In the genomic region with DNA sequence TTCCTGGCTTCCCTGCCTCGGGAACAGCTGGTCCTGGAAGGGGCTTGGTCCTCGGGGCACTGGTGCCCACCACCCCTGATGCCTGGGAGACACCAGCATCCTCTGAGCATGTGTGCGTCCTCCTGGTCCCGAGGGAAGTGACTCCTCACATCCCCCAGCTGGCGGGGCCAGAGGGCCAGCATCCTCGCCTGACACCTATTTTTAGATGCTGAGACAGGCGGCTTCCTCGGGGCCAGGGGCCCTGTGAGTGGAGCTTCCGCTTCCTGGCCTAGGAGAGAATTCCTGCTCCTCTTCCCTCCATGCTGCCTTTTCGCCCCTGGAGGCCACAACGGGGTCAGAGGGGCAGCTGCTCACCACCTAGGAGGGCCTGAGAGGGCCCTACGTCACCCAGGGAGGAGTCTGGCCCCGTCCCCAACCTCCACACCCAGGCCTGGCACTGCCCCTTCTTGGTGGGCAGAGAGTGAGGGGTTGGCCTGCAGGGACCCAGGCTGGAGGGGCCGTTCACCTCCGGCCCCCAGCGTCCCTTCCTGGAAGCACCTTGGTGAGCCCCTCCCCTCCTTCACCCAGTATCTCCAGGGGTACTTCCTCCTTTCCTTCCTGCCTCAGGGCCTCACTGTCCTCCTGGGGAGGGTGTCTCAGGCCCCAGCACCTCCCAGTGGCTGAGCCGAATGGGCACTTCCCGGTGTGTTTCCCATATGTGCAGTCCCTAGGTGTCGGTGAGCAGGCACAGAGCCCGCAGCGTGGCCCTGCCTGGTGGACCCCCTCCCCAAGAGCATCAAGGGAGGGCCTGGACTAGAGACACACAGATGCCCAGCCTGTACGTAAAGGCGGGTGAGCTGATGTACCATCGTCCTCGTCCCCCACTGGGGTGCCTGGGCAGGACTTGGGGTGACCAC, we compare ENCODE assay signal across 9 cellular contexts. TPM values are rescaled to one million over a fixed set of nuclear protein-coding genes. Genes with fewer than 3 reads are reported as not detected.
DNase-seq lines count a peak whose midpoint lies in the region; ATAC-seq and TF ChIP-seq lines count a peak whose summit lies in the region.
"Had no signal": no experiment of that assay in that cellular context is flagged by ENCODE, and none has a peak within 500 bp of the region (broad histone marks: within the 10 kb centered on the region; RNA-seq: fewer than 3 reads in every experiment).

No MANE protein-coding gene starts in this region.

- H3K27ac ChIP-seq in urinary bladder (ENCODE audit: low read depth): peak overlapping the region; percentile 78

- no peak for DNase-seq in activated naive CD4-positive, alpha-beta T cell treated with anti-CD3 and anti-CD28 coated beads, Interleukin-2, amount 50 U/mL, for 72 hours (ENCODE audit: low spot score in 2 of 2)
- no peak for DNase-seq in activated naive CD4-positive, alpha-beta T cell treated with anti-CD3 and anti-CD28 coated beads for 36 hours
- DNase-seq in choroid plexus epithelial cell (ENCODE audit: low read depth) (peak; percentile 46), memory B cell (ENCODE audit: low spot score in 2 of 2) (peak in 1 of 2 donors; percentile 47), SK-N-DZ (ENCODE audit: low spot score) (no peak)
- DNase-seq: NCI-H510A had no signal

- no peak for TF ChIP-seq CTCF in choroid plexus epithelial cell (conservative IDR thresholded peaks at IDR 0.05; ENCODE audit: low read depth, low read length)

- no peaks in the 10 kb centered on the region for H3K9me3 Mint-ChIP-seq in activated naive CD4-positive, alpha-beta T cell treated with anti-CD3 and anti-CD28 coated beads, Interleukin-2, amount 50 U/mL, for 72 hours
- H3K9me3 Mint-ChIP-seq in activated naive CD4-positive, alpha-beta T cell treated with anti-CD3 and anti-CD28 coated beads for 36 hours: no peaks in the 10 kb centered on the region
- H3K9me3 Mint-ChIP-seq in memory B cell: no peaks in the 10 kb centered on the region

- ATAC-seq in activated naive CD4-positive, alpha-beta T cell treated with anti-CD3 and anti-CD28 coated beads, Interleukin-2, amount 50 U/mL, for 72 hours: no peak
- ATAC-seq in memory B cell (ENCODE audit: low read depth) (no peak), GM18909 (IDR thresholded peaks at IDR 0.05; ENCODE audit: poor library complexity, unreplicated experiment) (no peak), HG03457 (IDR thresholded peaks at IDR 0.05; ENCODE audit: unreplicated experiment) (no peak)

- H3K4me3 ChIP-seq in choroid plexus epithelial cell (ENCODE audit: low read depth, low read length): no peak overlapping the region
- H3K4me3 ChIP-seq in urinary bladder (ENCODE audit: low read depth, low read length): no peak overlapping the region

- H3K4me1 ChIP-seq in urinary bladder (ENCODE audit: insufficient read depth): no peaks in the 10 kb centered on the region

- peak overlapping the region; percentile 29 to 62 for H3K27ac Mint-ChIP-seq in activated naive CD4-positive, alpha-beta T cell treated with anti-CD3 and anti-CD28 coated beads, Interleukin-2, amount 50 U/mL, for 72 hours
- H3K27ac Mint-ChIP-seq in activated naive CD4-positive, alpha-beta T cell treated with anti-CD3 and anti-CD28 coated beads for 36 hours: no peak overlapping the region
- peak overlapping the region; percentile 92 for H3K27ac Mint-ChIP-seq in memory B cell

- intact Hi-C loops in activated naive CD4-positive, alpha-beta T cell treated with anti-CD3 and anti-CD28 coated beads for 36 hours (cut with micrococcal nuclease): no loop called here

- no peak overlapping the region for H3K4me3 Mint-ChIP-seq in activated naive CD4-positive, alpha-beta T cell treated with anti-CD3 and anti-CD28 coated beads for 36 hours
- peak overlapping the region; percentile 83 for H3K4me3 Mint-ChIP-seq in memory B cell

- CTCF ChIA-PET in activated naive CD4-positive, alpha-beta T cell treated with anti-CD3 and anti-CD28 coated beads for 36 hours (lab: Charles Lee): interaction anchor here (1.3 to 1.9 kb wide), 2 partner anchors 18 to 78 kb away, joined by 3 to 7 read pairs; partner anchors contain the start of gene TSSC4

- no peaks in the 10 kb centered on the region for H3K36me3 ChIP-seq in urinary bladder (ENCODE audit: insufficient read depth)

- WGBS in urinary bladder: 33% methylated on average over 25 of the region's 25 CpGs

- peaks cover 0 to under 1% of the 10 kb centered on the region in 2 donors for H3K36me3 Mint-ChIP-seq in activated naive CD4-positive, alpha-beta T cell treated with anti-CD3 and anti-CD28 coated beads, Interleukin-2, amount 50 U/mL, for 72 hours
- H3K36me3 Mint-ChIP-seq in activated naive CD4-positive, alpha-beta T cell treated with anti-CD3 and anti-CD28 coated beads for 36 hours (ENCODE audit: low read depth): no peaks in the 10 kb centered on the region
- no peaks in the 10 kb centered on the region for H3K36me3 Mint-ChIP-seq in memory B cell

- no peaks in the 10 kb centered on the region for H3K27me3 Mint-ChIP-seq in activated naive CD4-positive, alpha-beta T cell treated with anti-CD3 and anti-CD28 coated beads for 36 hours (ENCODE audit: low read depth)
- no peaks in the 10 kb centered on the region for H3K27me3 Mint-ChIP-seq in memory B cell

- peaks cover 66% of the 10 kb centered on the region for H3K4me1 Mint-ChIP-seq in activated naive CD4-positive, alpha-beta T cell treated with anti-CD3 and anti-CD28 coated beads for 36 hours (ENCODE audit: low read depth)
- H3K4me1 Mint-ChIP-seq in memory B cell: peaks cover 59% of the 10 kb centered on the region

RNA-seq across cellular contexts. Expression of gene CD81, which starts 6.1 kb away (rescaled TPM):
- total RNA-seq in activated naive CD4-positive, alpha-beta T cell treated with anti-CD3 and anti-CD28 coated beads, Interleukin-2, amount 50 U/mL, for 72 hours: 100 to 1,000 TPM; 107 to 142 TPM
- 100 to 1,000 TPM; 127 to 128 TPM for total RNA-seq in activated naive CD4-positive, alpha-beta T cell treated with anti-CD3 and anti-CD28 coated beads for 36 hours
- total RNA-seq in urinary bladder: 251 TPM
- polyA plus RNA-seq in urinary bladder: 1,145 TPM
- 138 and 159 TPM in 2 replicates for polyA plus RNA-seq in SK-N-DZ (2014; cell fraction: cytosol; rRNA removed)
- 94.7 and 112 TPM in 2 replicates for polyA plus RNA-seq in SK-N-DZ (2014; cell fraction: nucleus; rRNA removed)

RNA-seq across cellular contexts. Expression of gene TSSC4, which starts 17.4 kb away (rescaled TPM):
- 10 to 100 TPM; 31.8 to 38.7 TPM for total RNA-seq in activated naive CD4-positive, alpha-beta T cell treated with anti-CD3 and anti-CD28 coated beads, Interleukin-2, amount 50 U/mL, for 72 hours
- total RNA-seq in activated naive CD4-positive, alpha-beta T cell treated with anti-CD3 and anti-CD28 coated beads for 36 hours: 10 to 100 TPM; 41.9 to 42.0 TPM
- total RNA-seq in urinary bladder: 16.6 TPM
- 61.7 TPM for polyA plus RNA-seq in urinary bladder
- polyA plus RNA-seq in SK-N-DZ (2014; cell fraction: cytosol; rRNA removed): 61.2 and 72.3 TPM in 2 replicates
- polyA plus RNA-seq in SK-N-DZ (2014; cell fraction: nucleus; rRNA removed): 62.2 and 69.1 TPM in 2 replicates
